Comparison of ENCODE assay signal across 1 cellular context in the genomic region with DNA sequence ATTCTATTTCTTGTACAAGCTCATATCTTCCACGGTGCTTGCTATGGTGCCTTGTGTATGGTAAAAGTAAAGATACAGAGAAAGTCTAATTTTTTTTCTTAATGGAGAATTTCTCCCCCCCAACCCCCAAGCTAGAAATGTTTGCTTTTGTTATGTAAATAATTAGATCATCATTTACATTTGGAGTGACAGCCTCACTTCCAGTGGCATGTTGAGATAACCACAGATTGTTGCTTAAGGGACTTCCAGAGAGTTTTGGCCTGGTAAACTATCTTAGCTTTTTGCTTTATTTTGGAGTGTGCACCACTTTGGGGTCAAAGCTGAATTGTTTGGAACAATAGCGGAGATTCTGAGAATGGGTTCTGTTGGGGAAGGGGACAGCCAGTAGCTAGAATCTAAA.
TF ChIP-seq lines count a peak whose summit lies in the region.

No MANE protein-coding gene starts in this region.

TF ChIP-seq in GM12878, 131 proteins besides CTCF, POLR2A, EP300 and RAD21:
- TF ChIP-seq MYC (IDR thresholded peaks at IDR 0.05; ENCODE audit: insufficient read depth, insufficient read length, insufficient replicate concordance, low read length, severe bottlenecking) (no peak), SREBF2 (IDR thresholded peaks at IDR 0.05; ENCODE audit: low read length) (no peak)
- TF ChIP-seq, protein P1, sequence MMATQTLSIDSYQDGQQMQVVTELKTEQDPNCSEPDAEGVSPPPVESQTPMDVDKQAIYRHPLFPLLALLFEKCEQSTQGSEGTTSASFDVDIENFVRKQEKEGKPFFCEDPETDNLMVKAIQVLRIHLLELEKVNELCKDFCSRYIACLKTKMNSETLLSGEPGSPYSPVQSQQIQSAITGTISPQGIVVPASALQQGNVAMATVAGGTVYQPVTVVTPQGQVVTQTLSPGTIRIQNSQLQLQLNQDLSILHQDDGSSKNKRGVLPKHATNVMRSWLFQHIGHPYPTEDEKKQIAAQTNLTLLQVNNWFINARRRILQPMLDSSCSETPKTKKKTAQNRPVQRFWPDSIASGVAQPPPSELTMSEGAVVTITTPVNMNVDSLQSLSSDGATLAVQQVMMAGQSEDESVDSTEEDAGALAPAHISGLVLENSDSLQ (IDR thresholded peaks at IDR 0.05), result 0 out of 2 replicates have a peak, but pooled peaks have one; percentile 24
- TF ChIP-seq, protein P2, sequence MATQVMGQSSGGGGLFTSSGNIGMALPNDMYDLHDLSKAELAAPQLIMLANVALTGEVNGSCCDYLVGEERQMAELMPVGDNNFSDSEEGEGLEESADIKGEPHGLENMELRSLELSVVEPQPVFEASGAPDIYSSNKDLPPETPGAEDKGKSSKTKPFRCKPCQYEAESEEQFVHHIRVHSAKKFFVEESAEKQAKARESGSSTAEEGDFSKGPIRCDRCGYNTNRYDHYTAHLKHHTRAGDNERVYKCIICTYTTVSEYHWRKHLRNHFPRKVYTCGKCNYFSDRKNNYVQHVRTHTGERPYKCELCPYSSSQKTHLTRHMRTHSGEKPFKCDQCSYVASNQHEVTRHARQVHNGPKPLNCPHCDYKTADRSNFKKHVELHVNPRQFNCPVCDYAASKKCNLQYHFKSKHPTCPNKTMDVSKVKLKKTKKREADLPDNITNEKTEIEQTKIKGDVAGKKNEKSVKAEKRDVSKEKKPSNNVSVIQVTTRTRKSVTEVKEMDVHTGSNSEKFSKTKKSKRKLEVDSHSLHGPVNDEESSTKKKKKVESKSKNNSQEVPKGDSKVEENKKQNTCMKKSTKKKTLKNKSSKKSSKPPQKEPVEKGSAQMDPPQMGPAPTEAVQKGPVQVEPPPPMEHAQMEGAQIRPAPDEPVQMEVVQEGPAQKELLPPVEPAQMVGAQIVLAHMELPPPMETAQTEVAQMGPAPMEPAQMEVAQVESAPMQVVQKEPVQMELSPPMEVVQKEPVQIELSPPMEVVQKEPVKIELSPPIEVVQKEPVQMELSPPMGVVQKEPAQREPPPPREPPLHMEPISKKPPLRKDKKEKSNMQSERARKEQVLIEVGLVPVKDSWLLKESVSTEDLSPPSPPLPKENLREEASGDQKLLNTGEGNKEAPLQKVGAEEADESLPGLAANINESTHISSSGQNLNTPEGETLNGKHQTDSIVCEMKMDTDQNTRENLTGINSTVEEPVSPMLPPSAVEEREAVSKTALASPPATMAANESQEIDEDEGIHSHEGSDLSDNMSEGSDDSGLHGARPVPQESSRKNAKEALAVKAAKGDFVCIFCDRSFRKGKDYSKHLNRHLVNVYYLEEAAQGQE (IDR thresholded peaks at IDR 0.05; ENCODE audit: low read depth, low read length), result no peak
